In the genomic region with DNA sequence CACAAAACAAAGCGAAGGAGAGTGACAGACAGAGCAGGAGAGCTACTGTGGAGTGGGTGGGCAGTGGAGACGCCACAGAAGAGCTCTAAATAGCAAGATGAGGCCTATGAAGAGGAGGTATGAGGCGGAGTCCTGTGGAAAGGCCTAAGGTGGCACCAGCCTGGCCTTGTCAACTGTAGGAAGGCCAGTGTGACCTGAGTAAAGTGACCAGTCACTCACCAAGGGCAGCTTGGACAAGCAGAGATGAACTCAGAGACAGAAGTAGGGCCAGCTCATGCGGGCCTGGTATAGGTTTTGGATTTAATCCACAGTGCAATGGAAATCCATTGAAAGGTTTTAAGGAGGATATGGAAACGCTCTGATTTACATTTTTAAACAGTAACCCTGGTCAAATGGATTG, we compare ENCODE assay signal across 28 cellular contexts. TPM values are rescaled to one million over a fixed set of nuclear protein-coding genes. Genes with fewer than 3 reads are reported as not detected.
DNase-seq lines count a peak whose midpoint lies in the region; ATAC-seq and TF ChIP-seq lines count a peak whose summit lies in the region.
"Had no signal": no experiment of that assay in that cellular context is flagged by ENCODE, and none has a peak within 500 bp of the region (broad histone marks: within the 10 kb centered on the region; RNA-seq: fewer than 3 reads in every experiment).

No MANE protein-coding gene starts in this region.

- peaks cover 0 to 9% (median 3%) of the 10 kb centered on the region in 4 donors for H3K4me1 ChIP-seq in right lobe of liver
- H3K4me1 ChIP-seq in trophoblast cell (ENCODE audit: control insufficient read depth in 1 of 2, insufficient read depth in 2 of 2, low read length in 2 of 2): peaks cover 0 to 2% of the 10 kb centered on the region in 2 experiments
- H3K4me1 ChIP-seq: BE2C, BLaER1 had no signal

- H4K12ac ChIP-seq in trophoblast cell (ENCODE audit: low read depth, low read length): no peak overlapping the region

- no peak for TF ChIP-seq CTCF in right lobe of liver (IDR thresholded peaks at IDR 0.05)

- no peak overlapping the region for H4K91ac ChIP-seq in trophoblast cell (ENCODE audit: low read depth, low read length)

- H3K4me3 Mint-ChIP-seq in stimulated activated effector memory CD8-positive, alpha-beta T cell treated with anti-CD3 and anti-CD28 coated beads, Interleukin-12 subunit alpha, Interleukin-12 subunit beta, amount 100 ng/mL, for 72 hours: no peak overlapping the region
- H3K4me3 Mint-ChIP-seq: CD14-positive monocyte; CD4-positive, CD25-positive, alpha-beta regulatory T cell; CD8-positive, alpha-beta memory T cell had no signal

- no peaks in the 10 kb centered on the region for H3K79me1 ChIP-seq in trophoblast cell (ENCODE audit: low read length)

- 64% methylated on average over 5 of the region's 5 CpGs for WGBS in right lobe of liver (ENCODE audit: insufficient coverage, low coverage, low lambda C conversion rate, missing lambda C conversion rate)
- whole genome bisulfite sequencing in trophoblast cell (ENCODE audit: extremely low coverage, insufficient coverage, insufficient read length): no CpG with 5 or more reads among the region's 5 CpGs

- H3K27ac Mint-ChIP-seq in stimulated activated effector memory CD8-positive, alpha-beta T cell treated with anti-CD3 and anti-CD28 coated beads, Interleukin-12 subunit alpha, Interleukin-12 subunit beta, amount 100 ng/mL, for 72 hours: no peak overlapping the region
- H3K27ac Mint-ChIP-seq: CD4-positive, alpha-beta memory T cell; CD4-positive, CD25-positive, alpha-beta regulatory T cell; CD8-positive, alpha-beta memory T cell had no signal

- H3K9ac ChIP-seq in trophoblast cell (ENCODE audit: low read length): no peak overlapping the region
- H3K9ac ChIP-seq: BLaER1 had no signal

- H3K36me3 Mint-ChIP-seq in stimulated activated effector memory CD8-positive, alpha-beta T cell treated with anti-CD3 and anti-CD28 coated beads, Interleukin-12 subunit alpha, Interleukin-12 subunit beta, amount 100 ng/mL, for 72 hours: no peaks in the 10 kb centered on the region
- H3K36me3 Mint-ChIP-seq: CD14-positive monocyte; CD4-positive, alpha-beta memory T cell; CD4-positive, CD25-positive, alpha-beta regulatory T cell; CD8-positive, alpha-beta memory T cell had no signal

- H3K14ac ChIP-seq in trophoblast cell (ENCODE audit: low read length): no peak overlapping the region

- no peak overlapping the region for H2AFZ ChIP-seq in trophoblast cell (ENCODE audit: insufficient read depth, low read length, poor library complexity)

- TF ChIP-seq POLR2A in right lobe of liver (IDR thresholded peaks at IDR 0.05): no peak

- no peaks in the 10 kb centered on the region for H3K4me1 Mint-ChIP-seq in stimulated activated effector memory CD8-positive, alpha-beta T cell treated with anti-CD3 and anti-CD28 coated beads, Interleukin-12 subunit alpha, Interleukin-12 subunit beta, amount 100 ng/mL, for 72 hours
- H3K4me1 Mint-ChIP-seq: CD14-positive monocyte; CD4-positive, alpha-beta memory T cell; CD8-positive, alpha-beta memory T cell had no signal

- no peak overlapping the region for H3K23ac ChIP-seq in trophoblast cell (ENCODE audit: low read length)

- no peaks in the 10 kb centered on the region for H3K9me3 Mint-ChIP-seq in stimulated activated effector memory CD8-positive, alpha-beta T cell treated with anti-CD3 and anti-CD28 coated beads, Interleukin-12 subunit alpha, Interleukin-12 subunit beta, amount 100 ng/mL, for 72 hours
- H3K9me3 Mint-ChIP-seq: CD14-positive monocyte; CD4-positive, alpha-beta memory T cell; CD8-positive, alpha-beta memory T cell had no signal

- H4K8ac ChIP-seq in trophoblast cell (ENCODE audit: low read depth, low read length): no peak overlapping the region

- H3K79me2 ChIP-seq in trophoblast cell (ENCODE audit: control insufficient read depth, insufficient read depth, low read length, poor library complexity): no peaks in the 10 kb centered on the region

- H3K4me2 ChIP-seq in trophoblast cell (ENCODE audit: low read length): no peak overlapping the region
- H3K4me2 ChIP-seq: BLaER1 had no signal

- H3K4ac ChIP-seq in trophoblast cell (ENCODE audit: low read depth, low read length): no peak overlapping the region

- intact Hi-C loops in right lobe of liver (cut with DNase I): no loop called here

- H2BK12ac ChIP-seq in trophoblast cell (ENCODE audit: low read length): no peak overlapping the region

- DNase-seq in left lobe of liver (ENCODE audit: low spot score): no peak
- no peak for DNase-seq in right lobe of liver
- no peak for DNase-seq in stimulated activated effector memory CD8-positive, alpha-beta T cell treated with anti-CD3 and anti-CD28 coated beads, Interleukin-12 subunit alpha, Interleukin-12 subunit beta, amount 100 ng/mL, for 72 hours (ENCODE audit: low spot score in 2 of 2)
- no peak for DNase-seq in trophoblast cell
- no peak for DNase-seq in NCI-H510A (lab: John Stamatoyannopoulos, UW)
- DNase-seq: 8988T; ACHN; BE2C; C1 segment of cervical spinal cord; CD4-positive, alpha-beta memory T cell; CD4-positive, CD25-positive, alpha-beta regulatory T cell; CD8-positive, alpha-beta memory T cell; COR-L47; DMS 273 treated with DMSO at 0.1 percent for 48 hours; DMS153; DMS53; DMS79; DND-41; EL; GDM1 had no signal

- H3K9me3 ChIP-seq in right lobe of liver (no peaks in the 10 kb centered on the region), trophoblast cell (ENCODE audit: insufficient read depth, low read depth, low read length) (no peaks in the 10 kb centered on the region)
- H3K9me3 ChIP-seq: BE2C, BLaER1 had no signal

- no peak overlapping the region for H3K27ac ChIP-seq in right lobe of liver
- no peak overlapping the region for H3K27ac ChIP-seq in trophoblast cell (ENCODE audit: low read depth, low read length)
- H3K27ac ChIP-seq: BLaER1 had no signal

- no peak overlapping the region for H2AK5ac ChIP-seq in trophoblast cell (ENCODE audit: low read length)

- peak; percentile 55 for ATAC-seq in left lobe of liver
- peak; percentile 40 to 63 (median 42) for ATAC-seq in right lobe of liver
- peak; percentile 9 for ATAC-seq in stimulated activated effector memory CD8-positive, alpha-beta T cell treated with anti-CD3 and anti-CD28 coated beads, Interleukin-12 subunit alpha, Interleukin-12 subunit beta, amount 100 ng/mL, for 72 hours
- ATAC-seq in GM18519 (IDR thresholded peaks at IDR 0.05; ENCODE audit: low FRiP score, unreplicated experiment): no peak
- ATAC-seq: GM12878 had no signal

- H2BK120ac ChIP-seq in trophoblast cell (ENCODE audit: insufficient read depth, low read length, poor library complexity): no peak overlapping the region

- no peak overlapping the region for H3K18ac ChIP-seq in trophoblast cell (ENCODE audit: low read length)

- no peak overlapping the region for H2BK5ac ChIP-seq in trophoblast cell (ENCODE audit: low read depth, low read length, poor library complexity)

- H3K4me3 ChIP-seq in right lobe of liver (no peak overlapping the region), trophoblast cell (ENCODE audit: low read depth, low read length) (no peak overlapping the region)
- H3K4me3 ChIP-seq: BLaER1, GM12878 had no signal

- H3K36me3 ChIP-seq in right lobe of liver (no peaks in the 10 kb centered on the region), trophoblast cell (ENCODE audit: control insufficient read depth in 1 of 2, insufficient read depth in 2 of 2, low read length in 2 of 2) (no peaks in the 10 kb centered on the region)
- H3K36me3 ChIP-seq: BE2C, BLaER1 had no signal

- no peaks in the 10 kb centered on the region for H3K27me3 ChIP-seq in right lobe of liver
- H3K27me3 ChIP-seq in trophoblast cell (ENCODE audit: insufficient read depth, low read length): no peaks in the 10 kb centered on the region
- H3K27me3 ChIP-seq: BE2C, BLaER1 had no signal

RNA-seq across cellular contexts. Expression of gene SH3RF2, which starts 23.8 kb away (rescaled TPM):
- total RNA-seq in left lobe of liver (18.0 TPM), right lobe of liver (10 to 100 TPM in 2 of 6 experiments, 1 to 10 TPM in 4; 2.7 to 20.6 (median 5.8) TPM)
- polyA plus RNA-seq in trophoblast cell (2013): 2.5 and 2.7 TPM in 2 replicates
- total RNA-seq: CD4-positive, alpha-beta memory T cell had no signal
- polyA plus RNA-seq: CD14-positive monocyte; CD4-positive, alpha-beta memory T cell; GM12878 had no signal

RNA-seq across cellular contexts. Expression of gene GRXCR2, which starts 39.8 kb away (rescaled TPM):
- total RNA-seq in left lobe of liver (not detected), right lobe of liver (not detected)
- polyA plus RNA-seq in trophoblast cell (2013): not detected in 2 replicates
- total RNA-seq: A673; CD4-positive, alpha-beta memory T cell; CD4-positive, CD25-positive, alpha-beta regulatory T cell; CD8-positive, alpha-beta memory T cell; Daoy; G401; GM12878 had no signal
- polyA plus RNA-seq: AG04450; CD14-positive monocyte; CD4-positive, alpha-beta memory T cell; CD8-positive, alpha-beta memory T cell; GM12878 had no signal
